In genomic region chr4:8568068-8568668, GRCh38 we compare ENCODE assay signal across 1 cellular context.
TF ChIP-seq lines count a peak whose summit lies in the region.

No MANE protein-coding gene starts in this region.

TF ChIP-seq in IMR-90, 13 proteins besides CTCF, POLR2A, EP300 and RAD21 (continued from another document):
- no peak for TF ChIP-seq USF2 (IDR thresholded peaks at IDR 0.05; ENCODE audit: low read depth, low read length)
- TF ChIP-seq SMC3 (IDR thresholded peaks at IDR 0.05; ENCODE audit: low read depth, low read length): no peak
- TF ChIP-seq ELK1 (IDR thresholded peaks at IDR 0.05; ENCODE audit: borderline replicate concordance, low read depth, low read length): no peak
- no peak for TF ChIP-seq BHLHE40 (IDR thresholded peaks at IDR 0.05; ENCODE audit: low read depth, low read length)
